ENCODE assay signal across 1 cellular context in genomic region chr14:105092124-105092911, GRCh38.
TF ChIP-seq lines count a peak whose summit lies in the region.

No MANE protein-coding gene starts in this region.

TF ChIP-seq in H1, 55 proteins besides CTCF, POLR2A, EP300 and RAD21 (continued from another document):
- TF ChIP-seq, protein P1, sequence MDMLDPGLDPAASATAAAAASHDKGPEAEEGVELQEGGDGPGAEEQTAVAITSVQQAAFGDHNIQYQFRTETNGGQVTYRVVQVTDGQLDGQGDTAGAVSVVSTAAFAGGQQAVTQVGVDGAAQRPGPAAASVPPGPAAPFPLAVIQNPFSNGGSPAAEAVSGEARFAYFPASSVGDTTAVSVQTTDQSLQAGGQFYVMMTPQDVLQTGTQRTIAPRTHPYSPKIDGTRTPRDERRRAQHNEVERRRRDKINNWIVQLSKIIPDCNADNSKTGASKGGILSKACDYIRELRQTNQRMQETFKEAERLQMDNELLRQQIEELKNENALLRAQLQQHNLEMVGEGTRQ (IDR thresholded peaks at IDR 0.05; ENCODE audit: low read length) = no peak
- no peak for TF ChIP-seq CEBPB (IDR thresholded peaks at IDR 0.05; ENCODE audit: low read depth, low read length)
- TF ChIP-seq POU5F1 (IDR thresholded peaks at IDR 0.05; ENCODE audit: low read depth, low read length) = no peak
- TF ChIP-seq KDM1A (IDR thresholded peaks at IDR 0.05; ENCODE audit: borderline replicate concordance, low read length) = no peak
- no peak for TF ChIP-seq FOSL1 (IDR thresholded peaks at IDR 0.05; ENCODE audit: insufficient read depth, low read depth, low read length)
